Comparison of ENCODE assay signal across 10 cellular contexts in genomic region chr7:159218216-159219006, GRCh38.
"Had no signal": no experiment of that assay in that cellular context is flagged by ENCODE, and none has a peak within 500 bp of the region (broad histone marks: within the 10 kb centered on the region; RNA-seq: fewer than 3 reads in every experiment).

No MANE protein-coding gene starts in this region.

- H3K9me3 ChIP-seq: heart right ventricle, stomach, thoracic aorta, uterus had no signal

- ATAC-seq: activated CD4-positive, CD25-positive, alpha-beta regulatory T cell treated with anti-CD3 and anti-CD28 coated beads, Interleukin-2, amount 50 U/mL, for 24 hours; heart right ventricle; T-helper 17 cell had no signal

- H3K27me3 ChIP-seq: stomach, uterus had no signal

- H3K36me3 ChIP-seq: heart right ventricle, stomach, thoracic aorta, uterus had no signal

- H3K27ac ChIP-seq: heart right ventricle, stomach, thoracic aorta, uterus had no signal

- H3K4me3 ChIP-seq: heart right ventricle, stomach, thoracic aorta, uterus had no signal

- DNase-seq: activated CD4-positive, alpha-beta T cell treated with anti-CD3 and anti-CD28 coated beads, Interleukin-2, amount 50 U/mL, for 48 hours; activated naive CD8-positive, alpha-beta T cell treated with anti-CD3 and anti-CD28 coated beads, Interleukin-2, amount 10 ng/mL, durations not matched to agents 7 days and 5 days; anterior cingulate cortex; foreskin melanocyte; heart right ventricle; stomach; T-helper 17 cell; uterus had no signal

- H3K4me1 ChIP-seq: heart right ventricle, stomach, uterus had no signal
